Comparison of ENCODE assay signal across 19 cellular contexts in the genomic region with DNA sequence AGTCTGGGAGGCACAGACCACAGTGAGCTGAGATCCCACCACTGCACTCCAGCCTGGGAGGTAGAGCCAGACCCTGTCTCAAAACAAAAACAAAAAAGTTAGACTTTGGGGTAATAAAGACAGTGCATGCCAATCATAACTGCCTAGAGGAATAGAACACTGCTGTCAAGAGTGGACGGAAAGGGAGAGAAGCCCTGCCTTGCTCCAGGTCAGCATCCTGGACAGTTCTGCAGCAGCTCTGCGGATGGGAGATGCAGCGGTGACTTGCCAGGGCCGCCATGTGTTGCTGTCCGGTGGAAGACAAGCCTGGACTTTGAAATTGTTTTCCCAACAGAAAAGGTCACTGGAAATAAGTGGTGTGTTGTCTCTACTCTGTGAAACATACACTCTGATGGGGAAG.
DNase-seq lines count a peak whose midpoint lies in the region; ATAC-seq and TF ChIP-seq lines count a peak whose summit lies in the region.
"Had no signal": no experiment of that assay in that cellular context is flagged by ENCODE, and none has a peak within 500 bp of the region (broad histone marks: within the 10 kb centered on the region; RNA-seq: fewer than 3 reads in every experiment).

No MANE protein-coding gene starts in this region.

- H3K27me3 ChIP-seq in lower lobe of right lung (ENCODE audit: low read depth), result no peaks in the 10 kb centered on the region
- H3K27me3 ChIP-seq: BLaER1 had no signal

- H3K9me3 ChIP-seq in lower lobe of right lung, result no peaks in the 10 kb centered on the region
- H3K9me3 ChIP-seq: BLaER1, HAP-1 had no signal

- no peak overlapping the region for H3K4me3 ChIP-seq in lower lobe of right lung
- H3K4me3 ChIP-seq: BLaER1, GM12878, GM23248, HAP-1 had no signal

- no peak for TF ChIP-seq CTCF in lower lobe of right lung (IDR thresholded peaks at IDR 0.05)

- no peaks in the 10 kb centered on the region for H3K36me3 ChIP-seq in lower lobe of right lung
- H3K36me3 ChIP-seq: BLaER1, HAP-1 had no signal

- DNase-seq in cardiac septum (ENCODE audit: low spot score) (peak; percentile 51), left ventricle myocardium superior (no peak), lower lobe of right lung (peak; percentile 14), sciatic nerve (ENCODE audit: low spot score) (peak; percentile 34), NCI-H2227 treated with DMSO at 0.1 percent for 48 hours (lab: John Stamatoyannopoulos, UW) (no peak), RKO (ENCODE audit: low spot score) (no peak)
- no peak for DNase-seq in stimulated activated CD4-positive, alpha-beta T cell treated with anti-CD3 and anti-CD28 coated beads, Interleukin-2, amount 100 ng/mL, for 24 hours
- DNase-seq: 8988T; CD8-positive, alpha-beta memory T cell; COR-L47; DMS 273 treated with DMSO at 0.1 percent for 48 hours; DMS53; DND-41; EL; GM23248 had no signal

- ATAC-seq in left ventricle myocardium superior, result no peak
- ATAC-seq in lower lobe of right lung, result no peak
- ATAC-seq in sciatic nerve, result no peak
- no peak for ATAC-seq in GM21390 (IDR thresholded peaks at IDR 0.05; ENCODE audit: unreplicated experiment)
- ATAC-seq: GM12878 had no signal

- H3K4me1 ChIP-seq in lower lobe of right lung, result no peaks in the 10 kb centered on the region
- H3K4me1 ChIP-seq: BLaER1, HAP-1 had no signal

- intact Hi-C loops in cardiac septum (cut with DNase I) (no loop called here), left ventricle myocardium superior (cut with micrococcal nuclease) (no loop called here), lower lobe of right lung (cut with DNase I) (no loop called here), sciatic nerve (cut with DNase I) (no loop called here)

- no peak overlapping the region for H3K27ac ChIP-seq in lower lobe of right lung
- H3K27ac ChIP-seq: BLaER1, GM23248 had no signal

Comparison
In these comparisons a context has a peak if more than half of its experiments do, and no peak if none do; other contexts are left out.
1. DNase-seq: peak in cardiac septum (single experiment), lower lobe of right lung (single experiment) and sciatic nerve (single experiment); none in left ventricle myocardium superior (single experiment), NCI-H2227 treated with DMSO at 0.1 percent for 48 hours (single experiment), stimulated activated CD4-positive, alpha-beta T cell treated with anti-CD3 and anti-CD28 coated beads, Interleukin-2, amount 100 ng/mL, for 24 hours (0 of 2) and RKO (single experiment).